ENCODE assay signal across 1 cellular context in genomic region chr6:169665289-169665688, GRCh38.
TF ChIP-seq lines count a peak whose summit lies in the region.

No MANE protein-coding gene starts in this region.

TF ChIP-seq in GM23338, 12 proteins besides CTCF, POLR2A, EP300 and RAD21 (continued from another document):
- TF ChIP-seq ZNF462 (CRISPR knock-in tag; IDR thresholded peaks at IDR 0.05), result no peak
- TF ChIP-seq NANOG (IDR thresholded peaks at IDR 0.05; ENCODE audit: borderline replicate concordance), result no peak
- no peak for TF ChIP-seq ETS1 (IDR thresholded peaks at IDR 0.05)
- TF ChIP-seq REST (IDR thresholded peaks at IDR 0.05; ENCODE audit: unreplicated experiment), result no peak
